ENCODE assay signal across 8 cellular contexts in the genomic region with DNA sequence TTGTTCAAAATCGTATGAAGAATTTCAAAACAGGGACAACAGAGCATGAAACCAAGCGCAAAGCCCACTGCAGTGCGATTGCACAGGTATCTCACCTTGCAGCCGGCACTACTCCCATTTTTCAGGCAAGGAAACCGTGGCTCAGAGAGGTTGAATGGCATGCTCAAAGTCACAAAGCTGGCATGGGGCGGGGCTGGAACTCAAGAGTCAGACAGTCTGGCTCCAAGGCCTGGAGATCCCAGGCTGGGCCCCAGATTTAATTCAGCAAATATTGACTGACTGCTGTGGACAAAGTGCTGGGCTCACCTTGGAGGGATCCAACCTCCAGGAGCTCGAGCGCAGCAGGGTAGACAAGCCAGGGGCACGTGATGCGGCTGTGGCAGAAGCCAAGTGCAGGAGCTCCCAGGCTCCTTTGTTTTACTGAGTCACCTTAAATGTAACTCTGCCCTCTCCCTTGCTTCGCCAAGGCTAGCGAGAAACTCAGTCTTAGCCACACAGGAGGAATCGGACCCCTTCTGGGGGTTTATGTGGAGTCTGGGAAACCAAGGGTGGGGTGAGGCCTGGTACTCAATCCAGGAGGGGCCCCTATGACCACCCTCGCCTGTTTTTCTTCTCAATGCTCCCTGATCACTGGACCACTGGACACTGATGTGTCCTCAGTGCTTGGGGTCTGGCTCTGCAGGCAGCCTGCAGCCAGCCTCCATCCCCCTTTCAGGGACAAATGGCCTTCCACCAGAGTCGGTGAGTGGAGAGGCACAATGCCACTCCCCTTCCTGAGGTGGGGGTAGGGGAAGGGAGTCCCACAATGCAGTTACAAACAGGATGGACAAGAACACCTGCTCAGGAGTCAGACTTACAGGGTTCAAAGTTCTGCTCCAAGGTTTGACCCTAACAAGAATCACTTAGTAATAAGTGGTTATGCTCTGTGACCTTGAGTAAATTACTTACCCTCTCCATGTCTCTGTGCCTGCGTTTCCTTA. TPM values are rescaled to one million over a fixed set of nuclear protein-coding genes. Genes with fewer than 3 reads are reported as not detected.
DNase-seq lines count a peak whose midpoint lies in the region; ATAC-seq and TF ChIP-seq lines count a peak whose summit lies in the region.

No MANE protein-coding gene starts in this region.

- H3K27ac Mint-ChIP-seq in CD14-positive monocyte, result no peak overlapping the region
- H3K27ac Mint-ChIP-seq in MCF 10A (ENCODE audit: low read depth, unreplicated experiment), result no peak overlapping the region

- H3K9me3 Mint-ChIP-seq in CD14-positive monocyte (no peaks in the 10 kb centered on the region), MCF 10A (ENCODE audit: unreplicated experiment) (no peaks in the 10 kb centered on the region)

- peaks cover 35% of the 10 kb centered on the region for H3K4me1 Mint-ChIP-seq in CD14-positive monocyte
- H3K4me1 Mint-ChIP-seq in MCF 10A (ENCODE audit: insufficient read depth, unreplicated experiment), result peaks cover 42% of the 10 kb centered on the region

- no peak for TF ChIP-seq CTCF in CD14-positive monocyte (IDR thresholded peaks at IDR 0.05)
- no peak for TF ChIP-seq CTCF in KMS-11 (conservative IDR thresholded peaks at IDR 0.05; ENCODE audit: low read depth, low read length)
- TF ChIP-seq CTCF in MCF 10A (IDR thresholded peaks at IDR 0.05; ENCODE audit: unreplicated experiment), result no peak
- TF ChIP-seq CTCF in brain microvascular endothelial cell (IDR thresholded peaks at IDR 0.05; ENCODE audit: low read depth, low read length, missing control alignments), result no peak

- H3K36me3 Mint-ChIP-seq in CD14-positive monocyte, result no peaks in the 10 kb centered on the region
- H3K36me3 Mint-ChIP-seq in MCF 10A (ENCODE audit: insufficient read depth, unreplicated experiment), result no peaks in the 10 kb centered on the region

- H4K20me1 ChIP-seq in KMS-11 (ENCODE audit: insufficient read depth), result no peaks in the 10 kb centered on the region

- no peak overlapping the region for H3K4me3 ChIP-seq in KMS-11 (IDR thresholded peaks at IDR 0.05; ENCODE audit: insufficient read depth, low read depth, low read length)
- H3K4me3 ChIP-seq in brain microvascular endothelial cell (ENCODE audit: low read depth, low read length), result no peak overlapping the region

- H3K79me2 ChIP-seq in KMS-11 (ENCODE audit: insufficient read depth, low read depth), result no peaks in the 10 kb centered on the region

- H3K27me3 ChIP-seq in KMS-11 (ENCODE audit: insufficient read depth, low read depth) (peaks cover 8% of the 10 kb centered on the region; the same call in 1 of the 2 replicates), brain microvascular endothelial cell (replicated peaks) (no peaks in the 10 kb centered on the region)

- DNase-seq in CD14-positive monocyte (ENCODE audit: low spot score), result no peak
- DNase-seq in MCF 10A (ENCODE audit: unreplicated experiment), result peak; percentile 59
- DNase-seq in mucosa of gallbladder (ENCODE audit: low spot score), result peak; percentile 89
- DNase-seq in NCI-H187 treated with DMSO at 0.1 percent for 48 hours (lab: John Stamatoyannopoulos, UW), result no peak
- no peak for DNase-seq in brain microvascular endothelial cell
- no peak for DNase-seq in EL

- intact Hi-C loops in CD14-positive monocyte (cut with micrococcal nuclease) (loop anchor here (5.0 to 10.0 kb wide), 4 partner anchors 58 to 302 kb away; a partner anchor contains a TSS), MCF 10A (cut with micrococcal nuclease) (loop anchor here (10.0 kb wide), 1 partner anchor 412 kb away; no protein-coding TSS in a partner anchor)

- H3K4me3 Mint-ChIP-seq in CD14-positive monocyte, result peak overlapping the region; percentile 84 to 95
- H3K4me3 Mint-ChIP-seq in MCF 10A (ENCODE audit: unreplicated experiment), result peak overlapping the region; percentile 70

- H3K27ac ChIP-seq in KMS-11 (no peak overlapping the region), brain microvascular endothelial cell (no peak overlapping the region)

- H3K36me3 ChIP-seq in KMS-11 (ENCODE audit: insufficient read depth) (no peaks in the 10 kb centered on the region), brain microvascular endothelial cell (replicated peaks) (no peaks in the 10 kb centered on the region)

- in situ Hi-C loops in brain microvascular endothelial cell (cut with HindIII; ENCODE audit: low pct_ligation_motif_present, low sequenced_read_pairs), result no loop called here

- peaks cover 11 to 26% (median 18%) of the 10 kb centered on the region in 3 donors for H3K27me3 Mint-ChIP-seq in CD14-positive monocyte (ENCODE audit: low read depth in 3 of 3)
- H3K27me3 Mint-ChIP-seq in MCF 10A (ENCODE audit: insufficient read depth, unreplicated experiment), result no peaks in the 10 kb centered on the region

- no TSS peak for BruUV-seq in MCF 10A (replicated peaks; lab: Mats Ljungman, UMichigan)

- peaks cover 11% of the 10 kb centered on the region for H3K4me1 ChIP-seq in KMS-11 (ENCODE audit: low read depth, poor library complexity, severe bottlenecking)

- peak overlapping the region; percentile 93; the same call in 1 of the 2 replicates for H2AFZ ChIP-seq in KMS-11 (ENCODE audit: low read depth)

- no peak for ATAC-seq in HG02798 (IDR thresholded peaks at IDR 0.05; ENCODE audit: poor library complexity, unreplicated experiment)

- POLR2A ChIA-PET in MCF 10A (lab: Yijun Ruan, JAX), result interaction anchor here (0.5 to 5.6 kb wide), 28 partner anchors 17 to 411 kb away, joined by 3 to 59 read pairs (median 4); a partner anchor contains a TSS

- CTCF ChIA-PET in MCF 10A (lab: Yijun Ruan, JAX), result interaction anchor here (0.7 to 5.7 kb wide), 7 partner anchors 10 to 152 kb away, joined by 3 to 31 read pairs (median 6); no protein-coding TSS in a partner anchor

- peak overlapping the region; percentile 0; the same call in 1 of the 2 replicates for H3K9ac ChIP-seq in KMS-11

- peak overlapping the region; percentile 71 for H3K4me2 ChIP-seq in KMS-11

RNA-seq across cellular contexts. Expression of a gene that starts 3.9 kb away (rescaled TPM):
- polyA plus RNA-seq in CD14-positive monocyte, result 10 to 100 TPM in 1 of 2 donors, 1 to 10 TPM in 1; 9.3 to 12.2 TPM
- total RNA-seq in MCF 10A (2022) (35.3 and 39.4 TPM in 2 replicates), mucosa of gallbladder (70.0 TPM)

RNA-seq across cellular contexts. Expression of a gene that starts 10.6 kb away (rescaled TPM):
- polyA plus RNA-seq in CD14-positive monocyte, result not detected
- total RNA-seq in MCF 10A (2022), result 2.1 and 4.4 TPM in 2 replicates
- 92.7 TPM for total RNA-seq in mucosa of gallbladder

RNA-seq across cellular contexts. Expression of a gene that starts 17.4 kb away (rescaled TPM):
- not detected for polyA plus RNA-seq in CD14-positive monocyte
- total RNA-seq in MCF 10A (2022) (not detected in 2 replicates), mucosa of gallbladder (0.26 TPM)

RNA-seq across cellular contexts. Expression of a gene that starts 34.8 kb away (rescaled TPM):
- not detected for polyA plus RNA-seq in CD14-positive monocyte
- 0.19 TPM in 1 of 2 replicates, not detected in the other for total RNA-seq in MCF 10A (2022)
- 4.6 TPM for total RNA-seq in mucosa of gallbladder

Comparison
In these comparisons a context has a peak if more than half of its experiments do, and no peak if none do; other contexts are left out.
1. DNase-seq: peak in MCF 10A (single experiment) and mucosa of gallbladder (single experiment); none in CD14-positive monocyte (single experiment), NCI-H187 treated with DMSO at 0.1 percent for 48 hours (single experiment), brain microvascular endothelial cell (single experiment) and EL (single experiment).
2. RNA of a gene that starts 10.6 kb away (total RNA-seq): 92.7 TPM in mucosa of gallbladder (single experiment); 2.1 to 4.4 TPM in MCF 10A; every median in the first group is over 10 times any median in the second.